In the genomic region with DNA sequence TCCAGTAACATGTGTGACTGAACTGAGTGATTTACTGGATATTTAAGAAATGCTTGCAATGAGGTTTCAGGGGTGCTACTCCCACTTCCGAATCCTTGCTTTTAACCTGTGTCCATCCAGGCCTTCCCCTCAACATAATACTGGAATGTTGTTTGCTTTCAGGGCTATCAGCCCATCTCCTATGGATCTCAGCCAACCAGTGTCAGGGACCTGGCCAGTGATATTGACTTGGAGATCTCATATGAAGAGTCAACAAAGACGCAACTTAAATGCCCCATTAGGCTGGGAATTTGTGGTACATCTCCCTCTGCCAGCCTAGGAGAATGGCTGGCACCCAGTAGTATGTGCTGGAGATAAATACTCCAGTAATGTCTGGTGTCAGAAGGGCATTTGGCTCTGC, we compare ENCODE assay signal across 13 cellular contexts. TPM values are rescaled to one million over a fixed set of nuclear protein-coding genes. Genes with fewer than 3 reads are reported as not detected.
A peak's percentile ranks its signal among the peaks of the same experiment; 100 is the strongest.
DNase-seq lines count a peak whose midpoint lies in the region; TF ChIP-seq lines count a peak whose summit lies in the region.
"Had no signal": no experiment of that assay in that cellular context is flagged by ENCODE, and none has a peak within 500 bp of the region (broad histone marks: within the 10 kb centered on the region; RNA-seq: fewer than 3 reads in every experiment).

No MANE protein-coding gene starts in this region.

- no peaks in the 10 kb centered on the region for H4K20me1 ChIP-seq in PC-9 (ENCODE audit: insufficient read depth)

- CTCF ChIA-PET in PC-9 (lab: Charles Lee): interaction anchor here (0.5 to 1.1 kb wide), 2 partner anchors 10 to 412 kb away, joined by 4 to 5 read pairs; no protein-coding TSS in a partner anchor

- H3K36me3 Mint-ChIP-seq in activated naive CD8-positive, alpha-beta T cell: no peaks in the 10 kb centered on the region
- H3K36me3 Mint-ChIP-seq in activated naive CD8-positive, alpha-beta T cell treated with anti-CD3 and anti-CD28 coated beads for 36 hours: no peaks in the 10 kb centered on the region
- H3K36me3 Mint-ChIP-seq: activated naive CD4-positive, alpha-beta T cell treated with anti-CD3 and anti-CD28 coated beads, Interleukin-2, amount 50 U/mL, for 72 hours had no signal

- TF ChIP-seq RAD21 in liver (IDR thresholded peaks at IDR 0.05): peak; percentile 12 to 22

- H2AFZ ChIP-seq in PC-9: peak overlapping the region; percentile 90; the same call in 1 of the 2 replicates

- H3K4me1 Mint-ChIP-seq in activated naive CD8-positive, alpha-beta T cell (ENCODE audit: low read depth): peaks cover 36% of the 10 kb centered on the region
- H3K4me1 Mint-ChIP-seq in activated naive CD8-positive, alpha-beta T cell treated with anti-CD3 and anti-CD28 coated beads for 36 hours: peaks cover 35% of the 10 kb centered on the region

- no peak overlapping the region; the same call in 1 of the 2 replicates for H3K4me3 ChIP-seq in PC-9
- H3K4me3 ChIP-seq in liver (ENCODE audit: low read depth in 1 of 3, low read length in 3 of 3): peak overlapping the region in 2 of 3 donors; percentile 94 to 99
- no peak overlapping the region for H3K4me3 ChIP-seq in tibial artery
- H3K4me3 ChIP-seq in HAP-1: no peak overlapping the region

- no peak overlapping the region for H3K9ac ChIP-seq in liver (ENCODE audit: low read depth in 1 of 2, low read length in 2 of 2)

- H3K27ac Mint-ChIP-seq in activated naive CD8-positive, alpha-beta T cell: no peak overlapping the region
- H3K27ac Mint-ChIP-seq in activated naive CD8-positive, alpha-beta T cell treated with anti-CD3 and anti-CD28 coated beads for 36 hours: no peak overlapping the region

- H3K36me3 ChIP-seq in PC-9 (ENCODE audit: low read depth): peaks cover 5% of the 10 kb centered on the region; the same call in 1 of the 2 replicates
- H3K36me3 ChIP-seq in liver (ENCODE audit: control insufficient read depth in 4 of 4, insufficient read depth in 3 of 4, low read depth in 1 of 4, low read length in 3 of 4): no peaks in the 10 kb centered on the region
- H3K36me3 ChIP-seq in tibial artery: peaks cover 0 to 6% (median 0%) of the 10 kb centered on the region in 3 donors
- H3K36me3 ChIP-seq in HAP-1 (replicated peaks): no peaks in the 10 kb centered on the region
- H3K36me3 ChIP-seq: left lung had no signal

- H3K9me2 ChIP-seq in PC-9 (ENCODE audit: insufficient read depth): no peaks in the 10 kb centered on the region

- no peaks in the 10 kb centered on the region; the same call in 1 of the 2 replicates for H3F3A ChIP-seq in PC-9 (ENCODE audit: insufficient read depth, low read depth)

- H3K27ac ChIP-seq in PC-9 (no peak overlapping the region), liver (ENCODE audit: low read depth in 1 of 2, low read length in 2 of 2) (peak overlapping the region; percentile 89 to 95), tibial artery (peak overlapping the region; percentile 93 to 99)

- in situ Hi-C loops in HAP-1 (cut with MboI; ENCODE audit: low sequenced_read_pairs): loop anchor here (5.0 kb wide), 1 partner anchor 272 kb away; no protein-coding TSS in a partner anchor

- POLR2A ChIA-PET in PC-9 (lab: Charles Lee; ENCODE audit: unreplicated experiment): no interaction called here

- no peaks in the 10 kb centered on the region for H3K27me3 Mint-ChIP-seq in activated naive CD8-positive, alpha-beta T cell
- H3K27me3 Mint-ChIP-seq in activated naive CD8-positive, alpha-beta T cell treated with anti-CD3 and anti-CD28 coated beads for 36 hours: no peaks in the 10 kb centered on the region

- WGBS in liver: 37% methylated on average over 2 of the region's 2 CpGs

- H3K4me1 ChIP-seq in PC-9 (replicated peaks; ENCODE audit: insufficient read depth) (peaks cover 28% of the 10 kb centered on the region), liver (ENCODE audit: control insufficient read depth in 4 of 4, insufficient read depth in 4 of 4, low read length in 3 of 4) (peaks cover 9 to 63% (median 38%) of the 10 kb centered on the region in 4 donors), tibial artery (peaks cover 0 to 56% (median 43%) of the 10 kb centered on the region in 4 donors), HAP-1 (peaks cover 8% of the 10 kb centered on the region)

- TF ChIP-seq CTCF in PC-9 (conservative IDR thresholded peaks at IDR 0.05) (no peak), liver (IDR thresholded peaks at IDR 0.05; ENCODE audit: low read depth, low read length, missing input control) (no peak), tibial artery (IDR thresholded peaks at IDR 0.05) (no peak)

- H3K9me3 Mint-ChIP-seq in activated naive CD8-positive, alpha-beta T cell (ENCODE audit: low read depth): no peaks in the 10 kb centered on the region
- no peaks in the 10 kb centered on the region for H3K9me3 Mint-ChIP-seq in activated naive CD8-positive, alpha-beta T cell treated with anti-CD3 and anti-CD28 coated beads for 36 hours
- H3K9me3 Mint-ChIP-seq: activated naive CD4-positive, alpha-beta T cell treated with anti-CD3 and anti-CD28 coated beads, Interleukin-2, amount 50 U/mL, for 72 hours; HFFc6 had no signal

- peak overlapping the region; percentile 86 for H3K4me3 Mint-ChIP-seq in activated naive CD8-positive, alpha-beta T cell
- H3K4me3 Mint-ChIP-seq in activated naive CD8-positive, alpha-beta T cell treated with anti-CD3 and anti-CD28 coated beads for 36 hours: no peak overlapping the region

- no peaks in the 10 kb centered on the region for H3K27me3 ChIP-seq in PC-9 (ENCODE audit: insufficient read depth, low read depth)
- H3K27me3 ChIP-seq in liver (ENCODE audit: control insufficient read depth in 4 of 4, insufficient read depth in 4 of 4, low read length in 3 of 4): no peaks in the 10 kb centered on the region
- no peaks in the 10 kb centered on the region for H3K27me3 ChIP-seq in tibial artery
- no peaks in the 10 kb centered on the region for H3K27me3 ChIP-seq in HAP-1 (ENCODE audit: low read depth)
- H3K27me3 ChIP-seq: left lung had no signal

- H3K79me2 ChIP-seq in PC-9 (ENCODE audit: low read depth): peaks cover 17% of the 10 kb centered on the region

- H3K4me2 ChIP-seq in PC-9: peak overlapping the region; percentile 85

- BruUV-seq in PC-9 (replicated peaks; lab: Mats Ljungman, UMichigan): no TSS peak

- intact Hi-C loops in PC-9 (cut with micrococcal nuclease; ENCODE audit: unreplicated experiment): loop anchor here (2.0 to 5.0 kb wide), 4 partner anchors 322 to 858 kb away; a partner anchor contains a TSS
- intact Hi-C loops in tibial artery (cut with DNase I; ENCODE audit: low total_unique reads): loop anchor here (5.0 kb wide), 1 partner anchor 322 kb away; a partner anchor contains a TSS

- DNase-seq in activated naive CD8-positive, alpha-beta T cell treated with anti-CD3 and anti-CD28 coated beads for 36 hours: no peak
- DNase-seq in PC-9 (no peak), tibial artery (no peak), HAP-1 (ENCODE audit: low spot score in 2 of 2) (no peak), C1 segment of cervical spinal cord (lab: John Stamatoyannopoulos, UW) (no peak), globus pallidus (ENCODE audit: low spot score) (no peak)
- DNase-seq: HFFc6, left lung, NCI-H2107, SIG-M5 had no signal

- H3K9me3 ChIP-seq in PC-9 (ENCODE audit: insufficient read depth, low read depth) (no peaks in the 10 kb centered on the region), liver (ENCODE audit: control insufficient read depth in 4 of 4, low read length in 3 of 4) (no peaks in the 10 kb centered on the region), tibial artery (no peaks in the 10 kb centered on the region), HAP-1 (no peaks in the 10 kb centered on the region)
- H3K9me3 ChIP-seq: left lung had no signal

TF ChIP-seq in liver, 16 proteins besides CTCF, POLR2A, EP300 and RAD21 (continues in another document):
- TF ChIP-seq JUND (IDR thresholded peaks at IDR 0.05) (peak in 1 of 2 donors; percentile 25), NR2F2 (IDR thresholded peaks at IDR 0.05) (no peak), SP1 (IDR thresholded peaks at IDR 0.05) (peak; percentile 81), TAF1 (conservative IDR thresholded peaks at IDR 0.05) (no peak), GABPA (IDR thresholded peaks at IDR 0.05 in 1 of 2, conservative IDR thresholded peaks at IDR 0.05 in 1 of 2) (no peak), HNF4G (IDR thresholded peaks at IDR 0.05) (no peak), EGR1 (IDR thresholded peaks at IDR 0.05; ENCODE audit: low read depth in 2 of 2) (peak in 1 of 2 donors; percentile 34), YY1 (IDR thresholded peaks at IDR 0.05) (peak; percentile 43)
- TF ChIP-seq, protein P1, sequence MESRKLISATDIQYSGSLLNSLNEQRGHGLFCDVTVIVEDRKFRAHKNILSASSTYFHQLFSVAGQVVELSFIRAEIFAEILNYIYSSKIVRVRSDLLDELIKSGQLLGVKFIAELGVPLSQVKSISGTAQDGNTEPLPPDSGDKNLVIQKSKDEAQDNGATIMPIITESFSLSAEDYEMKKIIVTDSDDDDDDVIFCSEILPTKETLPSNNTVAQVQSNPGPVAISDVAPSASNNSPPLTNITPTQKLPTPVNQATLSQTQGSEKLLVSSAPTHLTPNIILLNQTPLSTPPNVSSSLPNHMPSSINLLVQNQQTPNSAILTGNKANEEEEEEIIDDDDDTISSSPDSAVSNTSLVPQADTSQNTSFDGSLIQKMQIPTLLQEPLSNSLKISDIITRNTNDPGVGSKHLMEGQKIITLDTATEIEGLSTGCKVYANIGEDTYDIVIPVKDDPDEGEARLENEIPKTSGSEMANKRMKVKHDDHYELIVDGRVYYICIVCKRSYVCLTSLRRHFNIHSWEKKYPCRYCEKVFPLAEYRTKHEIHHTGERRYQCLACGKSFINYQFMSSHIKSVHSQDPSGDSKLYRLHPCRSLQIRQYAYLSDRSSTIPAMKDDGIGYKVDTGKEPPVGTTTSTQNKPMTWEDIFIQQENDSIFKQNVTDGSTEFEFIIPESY (IDR thresholded peaks at IDR 0.05): no peak
- TF ChIP-seq, protein P2, sequence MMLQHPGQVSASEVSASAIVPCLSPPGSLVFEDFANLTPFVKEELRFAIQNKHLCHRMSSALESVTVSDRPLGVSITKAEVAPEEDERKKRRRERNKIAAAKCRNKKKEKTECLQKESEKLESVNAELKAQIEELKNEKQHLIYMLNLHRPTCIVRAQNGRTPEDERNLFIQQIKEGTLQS (IDR thresholded peaks at IDR 0.05): no peak

RNA-seq across cellular contexts. Expression of a gene that starts 0.9 kb away (rescaled TPM):
- 1 to 10 TPM; 9.0 to 9.7 TPM for total RNA-seq in activated naive CD8-positive, alpha-beta T cell treated with anti-CD3 and anti-CD28 coated beads for 36 hours
- total RNA-seq in PC-9 (2021): 98.8 and 112 TPM in 2 replicates
- total RNA-seq in liver: 10 to 100 TPM in 1 of 2 donors, 1 to 10 TPM in 1; 7.8 to 13.5 TPM
- polyA plus RNA-seq in liver: 10 to 100 TPM; 25.1 to 33.6 TPM

RNA-seq across cellular contexts. Expression of a gene that starts 2.9 kb away (rescaled TPM):
- 1 to 10 TPM; 2.4 to 3.8 TPM for total RNA-seq in activated naive CD8-positive, alpha-beta T cell treated with anti-CD3 and anti-CD28 coated beads for 36 hours
- total RNA-seq in PC-9 (2021) (2.8 and 7.0 TPM in 2 replicates), liver (1 to 10 TPM; 2.1 to 5.8 TPM)
- polyA plus RNA-seq in liver: 1 to 10 TPM; 2.1 to 4.3 TPM

Comparison
In these comparisons a context has a peak if more than half of its experiments do, and no peak if none do; other contexts are left out.
1. H3K4me3 ChIP-seq: peak in liver (2 of 3); none in PC-9 (single experiment), tibial artery (0 of 2) and HAP-1 (single experiment).